Comparison of ENCODE assay signal across 19 cellular contexts in the genomic region with DNA sequence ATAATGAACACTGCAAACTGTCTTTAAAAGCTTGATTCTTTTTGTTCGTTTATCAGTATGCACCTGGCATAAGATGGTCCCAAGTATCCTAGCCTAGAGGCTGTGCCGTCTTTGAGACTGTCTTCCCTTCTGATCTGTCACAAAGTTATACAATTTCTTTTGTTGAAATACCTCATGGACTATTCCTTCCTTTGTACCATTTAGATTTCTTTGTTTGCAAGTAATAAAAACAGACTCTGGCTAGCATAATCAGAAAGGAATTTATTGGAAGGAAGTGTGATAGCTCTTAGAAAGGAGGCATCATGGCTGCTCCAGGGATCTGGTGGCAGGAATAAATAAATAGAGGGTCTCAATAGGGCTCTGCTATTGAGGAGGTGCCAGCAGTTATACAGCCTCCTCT.
DNase-seq lines count a peak whose midpoint lies in the region; ATAC-seq and TF ChIP-seq lines count a peak whose summit lies in the region.
"Had no signal": no experiment of that assay in that cellular context is flagged by ENCODE, and none has a peak within 500 bp of the region (broad histone marks: within the 10 kb centered on the region; RNA-seq: fewer than 3 reads in every experiment).

No MANE protein-coding gene starts in this region.

- H2AFZ ChIP-seq in neuronal stem cell (ENCODE audit: low read length) = peak overlapping the region; percentile 42
- H2AFZ ChIP-seq: GM23338 had no signal

- no peaks in the 10 kb centered on the region for H3K36me3 Mint-ChIP-seq in brain

- no peak overlapping the region for H2BK5ac ChIP-seq in neuronal stem cell (ENCODE audit: low read length)

- H3K4me2 ChIP-seq in neuronal stem cell (ENCODE audit: insufficient read depth, low read length, poor library complexity, severe bottlenecking) = no peak overlapping the region
- H3K4me2 ChIP-seq: GM23338 had no signal

- no peak for TF ChIP-seq CTCF in brain (conservative IDR thresholded peaks at IDR 0.05)

- H3K79me1 ChIP-seq in neuronal stem cell (ENCODE audit: low read depth, low read length) = no peaks in the 10 kb centered on the region

- no peaks in the 10 kb centered on the region for H3K27me3 Mint-ChIP-seq in brain
- no peaks in the 10 kb centered on the region for H3K27me3 Mint-ChIP-seq in stimulated activated naive CD8-positive, alpha-beta T cell treated with anti-CD3 and anti-CD28 coated beads, Interleukin-15, amount 100 ng/mL, for 72 hours
- H3K27me3 Mint-ChIP-seq: B cell had no signal

- H3K23ac ChIP-seq in neuronal stem cell (ENCODE audit: low read depth, low read length, poor library complexity) = no peak overlapping the region

- no peak overlapping the region for H3K4me3 Mint-ChIP-seq in brain
- no peak overlapping the region for H3K4me3 Mint-ChIP-seq in stimulated activated naive CD8-positive, alpha-beta T cell treated with anti-CD3 and anti-CD28 coated beads, Interleukin-15, amount 100 ng/mL, for 72 hours
- H3K4me3 Mint-ChIP-seq: B cell, GM23338 had no signal

- H4K8ac ChIP-seq in neuronal stem cell (ENCODE audit: low read depth, low read length) = no peak overlapping the region

- H4K91ac ChIP-seq in neuronal stem cell (ENCODE audit: low read depth, low read length, poor library complexity) = no peak overlapping the region

- H3K4me3 ChIP-seq in neuronal stem cell (ENCODE audit: low read length in 2 of 2) = no peak overlapping the region
- H3K4me3 ChIP-seq: GM23338, K562 had no signal

- no peaks in the 10 kb centered on the region for H3K27me3 ChIP-seq in neuronal stem cell (ENCODE audit: control insufficient read depth in 3 of 3, insufficient read depth in 3 of 3, low read depth in 1 of 3, low read length in 3 of 3)

- no CpG with 5 or more reads among the region's 2 CpGs for WGBS in neuronal stem cell (ENCODE audit: extremely low coverage in 2 of 2, insufficient read length in 2 of 2, insufficient replicate concordance in 1 of 2), 2 donors

- no peak overlapping the region for H2BK15ac ChIP-seq in neuronal stem cell (ENCODE audit: low read length)

- no peak overlapping the region for H2BK12ac ChIP-seq in neuronal stem cell (ENCODE audit: low read length)

- H3K18ac ChIP-seq in neuronal stem cell (ENCODE audit: low read length) = no peak overlapping the region

- H3K9ac ChIP-seq in neuronal stem cell (ENCODE audit: low read depth, low read length, poor library complexity) = no peak overlapping the region

- H3K9me3 Mint-ChIP-seq in brain = no peaks in the 10 kb centered on the region
- no peaks in the 10 kb centered on the region for H3K9me3 Mint-ChIP-seq in stimulated activated naive CD8-positive, alpha-beta T cell treated with anti-CD3 and anti-CD28 coated beads, Interleukin-15, amount 100 ng/mL, for 72 hours
- H3K9me3 Mint-ChIP-seq: GM23338 had no signal

- no peak for ATAC-seq in GM18517 (IDR thresholded peaks at IDR 0.05; ENCODE audit: unreplicated experiment)
- no peak for ATAC-seq in stimulated activated naive CD8-positive, alpha-beta T cell treated with anti-CD3 and anti-CD28 coated beads, Interleukin-15, amount 100 ng/mL, for 72 hours
- ATAC-seq: GM23338, K562 had no signal

- H3K4ac ChIP-seq in neuronal stem cell (ENCODE audit: low read length) = no peak overlapping the region

- no peak overlapping the region for H3K14ac ChIP-seq in neuronal stem cell (ENCODE audit: low read length)

- H3K27ac Mint-ChIP-seq in brain = peak overlapping the region in 3 of 5 experiments; percentile 6 to 76 (median 41)
- no peak overlapping the region for H3K27ac Mint-ChIP-seq in stimulated activated naive CD8-positive, alpha-beta T cell treated with anti-CD3 and anti-CD28 coated beads, Interleukin-15, amount 100 ng/mL, for 72 hours
- H3K27ac Mint-ChIP-seq: B cell, GM23338 had no signal

- H2AK5ac ChIP-seq in neuronal stem cell (ENCODE audit: low read depth, low read length) = no peak overlapping the region

- DNase-seq in HT1080 (ENCODE audit: low read depth) (peak; percentile 15), glomerular endothelial cell (ENCODE audit: extremely low read depth, low read depth, low spot score) (peak; percentile 20), neuronal stem cell (ENCODE audit: low spot score) (no peak), GOT3 (lab: John Stamatoyannopoulos, UW) (no peak), hypothalamus (lab: John Stamatoyannopoulos, UW) (no peak)
- no peak for DNase-seq in stimulated activated naive CD8-positive, alpha-beta T cell treated with anti-CD3 and anti-CD28 coated beads, Interleukin-15, amount 100 ng/mL, for 72 hours
- DNase-seq: DMS79 treated with DMSO at 0.1 percent for 48 hours, NCI-H1105, NCI-H1694, NCI-H2081 treated with DMSO at 0.1 percent for 48 hours, NCI-H510A, NCI-H774, RPMI8226, SHP77 treated with DMSO at 0.1 percent for 48 hours had no signal

- no peaks in the 10 kb centered on the region for H3K4me1 ChIP-seq in neuronal stem cell (ENCODE audit: control insufficient read depth in 2 of 2, insufficient read depth in 1 of 2, low read depth in 1 of 2, low read length in 2 of 2)

- no peak overlapping the region for H2BK120ac ChIP-seq in neuronal stem cell (ENCODE audit: low read depth, low read length)

- H3K27ac ChIP-seq in neuronal stem cell (replicated peaks; ENCODE audit: low read length) = no peak overlapping the region

- no peaks in the 10 kb centered on the region for H3K9me3 ChIP-seq in neuronal stem cell (replicated peaks in 1 of 2; ENCODE audit: control insufficient read depth in 2 of 2, insufficient read depth in 1 of 2, low read depth in 1 of 2, low read length in 2 of 2)

- H3K4me1 Mint-ChIP-seq in brain = peaks cover 19% of the 10 kb centered on the region
- H3K4me1 Mint-ChIP-seq in stimulated activated naive CD8-positive, alpha-beta T cell treated with anti-CD3 and anti-CD28 coated beads, Interleukin-15, amount 100 ng/mL, for 72 hours = no peaks in the 10 kb centered on the region

- no peaks in the 10 kb centered on the region for H3K36me3 ChIP-seq in neuronal stem cell (replicated peaks in 1 of 2; ENCODE audit: control insufficient read depth in 2 of 2, insufficient read depth in 2 of 2, low read length in 2 of 2)

Comparison
In these comparisons a context has a peak if more than half of its experiments do, and no peak if none do; other contexts are left out.
1. DNase-seq: peak in HT1080 (single experiment) and glomerular endothelial cell (single experiment); none in neuronal stem cell (single experiment), stimulated activated naive CD8-positive, alpha-beta T cell treated with anti-CD3 and anti-CD28 coated beads, Interleukin-15, amount 100 ng/mL, for 72 hours (0 of 2), GOT3 (single experiment) and hypothalamus (0 of 51).
2. H3K27ac Mint-ChIP-seq: peak in brain (3 of 5); none in stimulated activated naive CD8-positive, alpha-beta T cell treated with anti-CD3 and anti-CD28 coated beads, Interleukin-15, amount 100 ng/mL, for 72 hours (0 of 2).